Comparison of ENCODE assay signal across 1 cellular context in the genomic region with DNA sequence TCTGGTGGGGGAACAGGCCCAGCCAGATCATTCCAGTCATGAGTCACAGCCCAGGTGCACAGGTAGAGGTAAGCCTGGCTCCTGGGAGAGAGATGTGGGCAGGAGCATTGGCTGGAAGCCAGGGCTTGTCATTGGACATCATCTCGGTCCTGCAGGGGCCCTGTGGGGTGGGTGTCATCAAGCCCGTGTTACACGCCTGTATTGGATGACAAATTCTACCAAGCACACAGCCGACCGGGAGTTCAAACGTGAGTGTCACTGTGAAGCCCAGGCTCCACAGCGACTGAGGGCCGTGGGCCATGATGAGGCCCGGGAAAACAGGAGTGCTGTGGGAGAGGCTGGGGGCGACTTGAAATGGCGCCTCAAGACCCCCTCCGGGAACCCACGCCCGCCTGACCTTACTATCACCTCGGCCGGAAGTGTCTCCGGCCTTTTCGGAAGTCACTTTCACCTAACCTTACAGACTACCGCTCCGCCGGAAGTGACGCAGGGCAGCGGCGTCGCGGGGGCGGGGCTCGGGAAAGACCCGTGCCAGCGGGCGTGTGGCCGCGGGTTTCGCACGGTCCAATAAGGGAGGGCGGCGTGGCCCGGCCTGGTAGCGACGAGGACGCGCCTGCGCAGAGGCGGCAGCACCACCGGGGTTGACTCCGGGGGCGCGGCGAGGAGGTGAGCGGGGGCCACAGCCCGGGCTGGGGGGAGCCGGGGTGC.
A peak's percentile ranks its signal among the peaks of the same experiment; 100 is the strongest.
TF ChIP-seq lines count a peak whose summit lies in the region.

TSS of gene FKBP2 (plus strand) at position 629 of the 708 bp plus-strand sequence. CDS start 1,293 bp downstream, outside the sequence.

TF ChIP-seq in K562, 482 proteins besides CTCF, POLR2A, EP300 and RAD21 (continued from another document):
- peak; percentile 95 for TF ChIP-seq ZBTB40 (IDR thresholded peaks at IDR 0.05)
- TF ChIP-seq ZBTB40 (CRISPR knock-in tag; IDR thresholded peaks at IDR 0.05) = no peak
- 0 out of 2 replicates have a peak, but pooled peaks have one; percentile 28 for TF ChIP-seq ZNF561 (CRISPR knock-in tag; conservative IDR thresholded peaks at IDR 0.05)
- 0 out of 2 replicates have a peak, but pooled peaks have one; percentile 9 for TF ChIP-seq ELK3 (CRISPR knock-in tag; IDR thresholded peaks at IDR 0.05)
- no peak for TF ChIP-seq ARID3B (CRISPR knock-in tag; IDR thresholded peaks at IDR 0.05; ENCODE audit: borderline replicate concordance)
- TF ChIP-seq SRF (CRISPR knock-in tag; IDR thresholded peaks at IDR 0.05) = peak; percentile 22 to 34; a peak in 2 of 4 replicates
- TF ChIP-seq ZBTB12 (CRISPR knock-in tag; IDR thresholded peaks at IDR 0.05) = peak; percentile 91
- TF ChIP-seq, protein P1, sequence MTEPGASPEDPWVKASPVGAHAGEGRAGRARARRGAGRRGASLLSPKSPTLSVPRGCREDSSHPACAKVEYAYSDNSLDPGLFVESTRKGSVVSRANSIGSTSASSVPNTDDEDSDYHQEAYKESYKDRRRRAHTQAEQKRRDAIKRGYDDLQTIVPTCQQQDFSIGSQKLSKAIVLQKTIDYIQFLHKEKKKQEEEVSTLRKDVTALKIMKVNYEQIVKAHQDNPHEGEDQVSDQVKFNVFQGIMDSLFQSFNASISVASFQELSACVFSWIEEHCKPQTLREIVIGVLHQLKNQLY (CRISPR knock-in tag; conservative IDR thresholded peaks at IDR 0.05) = no peak
